Comparison of ENCODE assay signal across 8 cellular contexts in the genomic region with DNA sequence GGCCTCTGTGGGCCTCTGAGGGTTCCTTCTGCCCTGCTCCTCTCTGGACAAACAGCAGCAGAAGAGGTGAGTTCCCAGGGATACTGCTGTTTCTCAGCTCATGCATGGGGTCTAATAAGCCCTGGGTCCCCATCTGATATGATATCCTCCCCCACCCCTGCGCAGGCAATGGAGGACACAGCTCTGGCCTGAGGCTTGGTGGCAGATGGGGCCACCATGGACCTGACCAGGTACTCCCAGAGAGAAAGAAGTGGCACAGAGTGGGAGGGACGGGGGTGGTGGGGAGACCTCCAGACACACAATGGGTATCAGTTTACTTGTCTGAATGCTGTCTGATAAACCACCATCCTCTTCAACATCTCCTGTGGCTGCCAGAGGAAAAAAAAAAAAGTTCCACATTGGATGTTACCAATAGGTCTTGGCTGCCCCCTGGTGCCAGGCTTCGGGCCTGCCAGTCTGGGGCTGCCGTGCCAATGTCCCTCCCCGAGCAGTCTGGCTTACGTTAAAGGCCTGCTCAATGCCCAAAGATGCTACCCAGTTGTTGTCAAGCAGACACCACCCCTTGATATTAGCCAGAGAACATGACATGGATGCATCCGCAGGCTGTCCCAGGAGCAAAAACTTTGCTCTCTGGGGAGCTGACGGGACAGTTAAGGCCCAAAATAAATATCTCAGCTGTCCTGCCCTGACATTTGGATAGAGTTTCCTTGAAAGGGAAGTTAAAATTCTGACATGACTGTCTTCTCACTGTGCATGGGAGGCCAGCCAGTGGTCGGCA. TPM values are rescaled to one million over a fixed set of nuclear protein-coding genes. Genes with fewer than 3 reads are reported as not detected.
DNase-seq lines count a peak whose midpoint lies in the region; ATAC-seq and TF ChIP-seq lines count a peak whose summit lies in the region.

No MANE protein-coding gene starts in this region.

- ATAC-seq in GM19397 (IDR thresholded peaks at IDR 0.05; ENCODE audit: unreplicated experiment), result peak; percentile 63
- ATAC-seq in Panc1, result peak; percentile 91

- H3K27ac Mint-ChIP-seq in activated T-helper 1 cell treated with anti-CD3 and anti-CD28 coated beads, Interleukin-12 subunit alpha, Interleukin-12 subunit beta, Interleukin-2, Interleukin-4 antibody, amounts not matched to agents 30 ng/mL and 10 ng/mL and 1 ng/mL, durations not matched to agents 14 hours and 24 hours and 36 hours, result no peak overlapping the region

- in situ Hi-C loops in Panc1 (cut with HindIII; ENCODE audit: low pct_unique_long_range_greater_than_20kb, low sequenced_read_pairs), result no loop called here

- CTCF ChIA-PET in Panc1 (lab: Charles Lee), result interaction anchor here (1.1 to 1.6 kb wide), 2 partner anchors 116 to 121 kb away, joined by 3 to 5 read pairs; a partner anchor contains a TSS

- H3K27me3 ChIP-seq in BE2C (no peaks in the 10 kb centered on the region), Panc1 (ENCODE audit: control insufficient read depth, insufficient read depth, low read length) (no peaks in the 10 kb centered on the region; the same call in 1 of the 2 replicates)

- POLR2A ChIA-PET in Panc1 (lab: Charles Lee), result no interaction called here

- intact Hi-C loops in Panc1 (cut with micrococcal nuclease; ENCODE audit: unreplicated experiment), result loop anchor here (1.0 to 10.0 kb wide), 2 partner anchors 120 to 270 kb away; no protein-coding TSS in a partner anchor
- intact Hi-C loops in activated T-helper 1 cell treated with anti-CD3 and anti-CD28 coated beads, Interleukin-12 subunit alpha, Interleukin-12 subunit beta, Interleukin-2, Interleukin-4 antibody, amounts not matched to agents 30 ng/mL and 10 ng/mL and 1 ng/mL, durations not matched to agents 14 hours and 24 hours and 36 hours (cut with micrococcal nuclease), result loop anchor here (1.0 to 10.0 kb wide), 7 partner anchors 120 to 717 kb away; a partner anchor contains a TSS

- H3K4me1 ChIP-seq in BE2C (no peaks in the 10 kb centered on the region), Panc1 (ENCODE audit: control insufficient read depth, insufficient read depth, low read length) (no peaks in the 10 kb centered on the region)

- no peaks in the 10 kb centered on the region for H3K4me1 Mint-ChIP-seq in activated T-helper 1 cell treated with anti-CD3 and anti-CD28 coated beads, Interleukin-12 subunit alpha, Interleukin-12 subunit beta, Interleukin-2, Interleukin-4 antibody, amounts not matched to agents 30 ng/mL and 10 ng/mL and 1 ng/mL, durations not matched to agents 14 hours and 24 hours and 36 hours (ENCODE audit: low read depth)

- H3K27ac ChIP-seq in Panc1 (ENCODE audit: low read length), result no peak overlapping the region

- peaks cover 11% of the 10 kb centered on the region for H3K27me3 Mint-ChIP-seq in activated T-helper 1 cell treated with anti-CD3 and anti-CD28 coated beads, Interleukin-12 subunit alpha, Interleukin-12 subunit beta, Interleukin-2, Interleukin-4 antibody, amounts not matched to agents 30 ng/mL and 10 ng/mL and 1 ng/mL, durations not matched to agents 14 hours and 24 hours and 36 hours (ENCODE audit: insufficient read depth)

- no peak overlapping the region for H3K4me3 Mint-ChIP-seq in activated T-helper 1 cell treated with anti-CD3 and anti-CD28 coated beads, Interleukin-12 subunit alpha, Interleukin-12 subunit beta, Interleukin-2, Interleukin-4 antibody, amounts not matched to agents 30 ng/mL and 10 ng/mL and 1 ng/mL, durations not matched to agents 14 hours and 24 hours and 36 hours

- TF ChIP-seq CTCF in BE2C (IDR thresholded peaks at IDR 0.05; ENCODE audit: low read depth, low read length) (peak; percentile 75), LNCaP clone FGC (IDR thresholded peaks at IDR 0.05; ENCODE audit: control insufficient read depth, extremely low read depth, insufficient read depth) (peak; percentile 96), Panc1 (IDR thresholded peaks at IDR 0.05) (peak; percentile 93), fibroblast of pulmonary artery (IDR thresholded peaks at IDR 0.05; ENCODE audit: low read length, missing control alignments) (peak; percentile 88)

- H3K4me3 ChIP-seq in BE2C (ENCODE audit: low read depth, low read length), result no peak overlapping the region
- no peak overlapping the region for H3K4me3 ChIP-seq in LNCaP clone FGC (ENCODE audit: low read depth, low read length)
- H3K4me3 ChIP-seq in Panc1 (ENCODE audit: low read depth in 2 of 2, low read length in 2 of 2), result no peak overlapping the region
- H3K4me3 ChIP-seq in fibroblast of pulmonary artery (replicated peaks; ENCODE audit: low read depth, low read length), result no peak overlapping the region

- DNase-seq in BE2C (peak; percentile 81), LNCaP clone FGC (ENCODE audit: low read depth) (peak; percentile 38), Panc1 (ENCODE audit: low read depth, low spot score) (no peak), fibroblast of pulmonary artery (ENCODE audit: low read depth) (peak; percentile 68), occipital lobe (lab: John Stamatoyannopoulos, UW) (peak; percentile 66), superior temporal gyrus (ENCODE audit: extremely low spot score) (peak; percentile 91)
- DNase-seq in activated T-helper 1 cell treated with anti-CD3 and anti-CD28 coated beads, Interleukin-12 subunit alpha, Interleukin-12 subunit beta, Interleukin-2, Interleukin-4 antibody, amounts not matched to agents 30 ng/mL and 10 ng/mL and 1 ng/mL, durations not matched to agents 14 hours and 24 hours and 36 hours (ENCODE audit: low spot score), result peak; percentile 68

- no TSS peak for BruUV-seq in Panc1 (replicated peaks; lab: Mats Ljungman, UMichigan)

- H3K9me3 ChIP-seq in BE2C (no peaks in the 10 kb centered on the region), Panc1 (ENCODE audit: control insufficient read depth, insufficient read depth, low read depth, low read length) (no peaks in the 10 kb centered on the region)

- H3K36me3 ChIP-seq in BE2C (no peaks in the 10 kb centered on the region), Panc1 (ENCODE audit: control insufficient read depth, insufficient read depth, low read length) (no peaks in the 10 kb centered on the region)

- H3K9me3 Mint-ChIP-seq in activated T-helper 1 cell treated with anti-CD3 and anti-CD28 coated beads, Interleukin-12 subunit alpha, Interleukin-12 subunit beta, Interleukin-2, Interleukin-4 antibody, amounts not matched to agents 30 ng/mL and 10 ng/mL and 1 ng/mL, durations not matched to agents 14 hours and 24 hours and 36 hours, result no peaks in the 10 kb centered on the region

- no peaks in the 10 kb centered on the region for H3K36me3 Mint-ChIP-seq in activated T-helper 1 cell treated with anti-CD3 and anti-CD28 coated beads, Interleukin-12 subunit alpha, Interleukin-12 subunit beta, Interleukin-2, Interleukin-4 antibody, amounts not matched to agents 30 ng/mL and 10 ng/mL and 1 ng/mL, durations not matched to agents 14 hours and 24 hours and 36 hours (ENCODE audit: low read depth)

RNA-seq across cellular contexts. Expression of a gene that starts 27.9 kb away (rescaled TPM):
- 6.1 TPM for polyA plus RNA-seq in BE2C (2012; ENCODE audit: insufficient read depth, insufficient read length, low read depth)
- total RNA-seq in Panc1 (2021; ENCODE audit: unreplicated experiment) (0.18 TPM), occipital lobe (9.8 TPM)
- 0.23 TPM for polyA plus RNA-seq in Panc1 (2012; ENCODE audit: insufficient read length)
- total RNA-seq in activated T-helper 1 cell treated with anti-CD3 and anti-CD28 coated beads, Interleukin-12 subunit alpha, Interleukin-12 subunit beta, Interleukin-2, Interleukin-4 antibody, amounts not matched to agents 30 ng/mL and 10 ng/mL and 1 ng/mL, durations not matched to agents 14 hours and 24 hours and 36 hours, result 0.31 TPM in 1 of 2 replicates, not detected in the other

RNA-seq across cellular contexts. Expression of a gene that starts 39.7 kb away (rescaled TPM):
- polyA plus RNA-seq in BE2C (2012; ENCODE audit: insufficient read depth, insufficient read length, low read depth), result not detected
- total RNA-seq in Panc1 (2021; ENCODE audit: unreplicated experiment) (not detected), occipital lobe (0.62 TPM)
- polyA plus RNA-seq in Panc1 (2012; ENCODE audit: insufficient read length), result not detected
- total RNA-seq in activated T-helper 1 cell treated with anti-CD3 and anti-CD28 coated beads, Interleukin-12 subunit alpha, Interleukin-12 subunit beta, Interleukin-2, Interleukin-4 antibody, amounts not matched to agents 30 ng/mL and 10 ng/mL and 1 ng/mL, durations not matched to agents 14 hours and 24 hours and 36 hours, result not detected in 2 replicates

RNA-seq across cellular contexts. Expression of a gene that starts 42.5 kb away (rescaled TPM):
- not detected for polyA plus RNA-seq in BE2C (2012; ENCODE audit: insufficient read depth, insufficient read length, low read depth)
- total RNA-seq in Panc1 (2021; ENCODE audit: unreplicated experiment), result not detected
- polyA plus RNA-seq in Panc1 (2012; ENCODE audit: insufficient read length), result not detected
- total RNA-seq in activated T-helper 1 cell treated with anti-CD3 and anti-CD28 coated beads, Interleukin-12 subunit alpha, Interleukin-12 subunit beta, Interleukin-2, Interleukin-4 antibody, amounts not matched to agents 30 ng/mL and 10 ng/mL and 1 ng/mL, durations not matched to agents 14 hours and 24 hours and 36 hours, result not detected in 2 replicates
- total RNA-seq in occipital lobe, result not detected
